ENCODE assay signal across 1 cellular context in genomic region chr3:28134792-28135375, GRCh38.
TF ChIP-seq lines count a peak whose summit lies in the region.

No MANE protein-coding gene starts in this region.

TF ChIP-seq in HepG2, 621 proteins besides CTCF, POLR2A, EP300 and RAD21 (continued from another document and continues in another):
- TF ChIP-seq, protein P1, sequence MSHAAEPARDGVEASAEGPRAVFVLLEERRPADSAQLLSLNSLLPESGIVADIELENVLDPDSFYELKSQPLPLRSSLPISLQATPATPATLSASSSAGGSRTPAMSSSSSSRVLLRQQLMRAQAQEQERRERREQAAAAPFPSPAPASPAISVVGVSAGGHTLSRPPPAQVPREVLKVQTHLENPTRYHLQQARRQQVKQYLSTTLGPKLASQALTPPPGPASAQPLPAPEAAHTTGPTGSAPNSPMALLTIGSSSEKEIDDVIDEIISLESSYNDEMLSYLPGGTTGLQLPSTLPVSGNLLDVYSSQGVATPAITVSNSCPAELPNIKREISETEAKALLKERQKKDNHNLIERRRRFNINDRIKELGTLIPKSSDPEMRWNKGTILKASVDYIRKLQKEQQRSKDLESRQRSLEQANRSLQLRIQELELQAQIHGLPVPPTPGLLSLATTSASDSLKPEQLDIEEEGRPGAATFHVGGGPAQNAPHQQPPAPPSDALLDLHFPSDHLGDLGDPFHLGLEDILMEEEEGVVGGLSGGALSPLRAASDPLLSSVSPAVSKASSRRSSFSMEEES (CRISPR knock-in tag; IDR thresholded peaks at IDR 0.05): no peak
- TF ChIP-seq KDM4B (CRISPR knock-in tag; IDR thresholded peaks at IDR 0.05): no peak
- TF ChIP-seq SOX13 (IDR thresholded peaks at IDR 0.05): 0 out of 2 replicates have a peak, but pooled peaks have one; percentile 14
- peak in 1 of 2 experiments; percentile 75; a peak in 2 of 4 replicates for TF ChIP-seq SOX13 (CRISPR knock-in tag; conservative IDR thresholded peaks at IDR 0.05 in 1 of 2, IDR thresholded peaks at IDR 0.05 in 1 of 2)
- 0 out of 2 replicates have a peak, but pooled peaks have one; percentile 14 for TF ChIP-seq HDAC2 (CRISPR knock-in tag; IDR thresholded peaks at IDR 0.05)
- TF ChIP-seq, protein P2, sequence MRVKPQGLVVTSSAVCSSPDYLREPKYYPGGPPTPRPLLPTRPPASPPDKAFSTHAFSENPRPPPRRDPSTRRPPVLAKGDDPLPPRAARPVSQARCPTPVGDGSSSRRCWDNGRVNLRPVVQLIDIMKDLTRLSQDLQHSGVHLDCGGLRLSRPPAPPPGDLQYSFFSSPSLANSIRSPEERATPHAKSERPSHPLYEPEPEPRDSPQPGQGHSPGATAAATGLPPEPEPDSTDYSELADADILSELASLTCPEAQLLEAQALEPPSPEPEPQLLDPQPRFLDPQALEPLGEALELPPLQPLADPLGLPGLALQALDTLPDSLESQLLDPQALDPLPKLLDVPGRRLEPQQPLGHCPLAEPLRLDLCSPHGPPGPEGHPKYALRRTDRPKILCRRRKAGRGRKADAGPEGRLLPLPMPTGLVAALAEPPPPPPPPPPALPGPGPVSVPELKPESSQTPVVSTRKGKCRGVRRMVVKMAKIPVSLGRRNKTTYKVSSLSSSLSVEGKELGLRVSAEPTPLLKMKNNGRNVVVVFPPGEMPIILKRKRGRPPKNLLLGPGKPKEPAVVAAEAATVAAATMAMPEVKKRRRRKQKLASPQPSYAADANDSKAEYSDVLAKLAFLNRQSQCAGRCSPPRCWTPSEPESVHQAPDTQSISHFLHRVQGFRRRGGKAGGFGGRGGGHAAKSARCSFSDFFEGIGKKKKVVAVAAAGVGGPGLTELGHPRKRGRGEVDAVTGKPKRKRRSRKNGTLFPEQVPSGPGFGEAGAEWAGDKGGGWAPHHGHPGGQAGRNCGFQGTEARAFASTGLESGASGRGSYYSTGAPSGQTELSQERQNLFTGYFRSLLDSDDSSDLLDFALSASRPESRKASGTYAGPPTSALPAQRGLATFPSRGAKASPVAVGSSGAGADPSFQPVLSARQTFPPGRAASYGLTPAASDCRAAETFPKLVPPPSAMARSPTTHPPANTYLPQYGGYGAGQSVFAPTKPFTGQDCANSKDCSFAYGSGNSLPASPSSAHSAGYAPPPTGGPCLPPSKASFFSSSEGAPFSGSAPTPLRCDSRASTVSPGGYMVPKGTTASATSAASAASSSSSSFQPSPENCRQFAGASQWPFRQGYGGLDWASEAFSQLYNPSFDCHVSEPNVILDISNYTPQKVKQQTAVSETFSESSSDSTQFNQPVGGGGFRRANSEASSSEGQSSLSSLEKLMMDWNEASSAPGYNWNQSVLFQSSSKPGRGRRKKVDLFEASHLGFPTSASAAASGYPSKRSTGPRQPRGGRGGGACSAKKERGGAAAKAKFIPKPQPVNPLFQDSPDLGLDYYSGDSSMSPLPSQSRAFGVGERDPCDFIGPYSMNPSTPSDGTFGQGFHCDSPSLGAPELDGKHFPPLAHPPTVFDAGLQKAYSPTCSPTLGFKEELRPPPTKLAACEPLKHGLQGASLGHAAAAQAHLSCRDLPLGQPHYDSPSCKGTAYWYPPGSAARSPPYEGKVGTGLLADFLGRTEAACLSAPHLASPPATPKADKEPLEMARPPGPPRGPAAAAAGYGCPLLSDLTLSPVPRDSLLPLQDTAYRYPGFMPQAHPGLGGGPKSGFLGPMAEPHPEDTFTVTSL (CRISPR knock-in tag; IDR thresholded peaks at IDR 0.05; ENCODE audit: borderline replicate concordance): peak; percentile 86
- peak; percentile 58 for TF ChIP-seq TEAD3 (CRISPR knock-in tag; optimal IDR thresholded peaks at IDR 0.05; ENCODE audit: borderline replicate concordance)
- peak; percentile 26; the same call in 1 of the 2 replicates for TF ChIP-seq FOSL2 (CRISPR knock-in tag; IDR thresholded peaks at IDR 0.05)
- no peak for TF ChIP-seq RFXAP (CRISPR knock-in tag; IDR thresholded peaks at IDR 0.05; ENCODE audit: borderline replicate concordance)
- TF ChIP-seq JARID2 (CRISPR knock-in tag; IDR thresholded peaks at IDR 0.05; ENCODE audit: insufficient replicate concordance): no peak
- no peak for TF ChIP-seq GLMP (CRISPR knock-in tag; IDR thresholded peaks at IDR 0.05; ENCODE audit: borderline replicate concordance)
- TF ChIP-seq ZNF253 (CRISPR knock-in tag; IDR thresholded peaks at IDR 0.05; ENCODE audit: borderline replicate concordance): no peak
- peak; percentile 32; the same call in 1 of the 2 replicates for TF ChIP-seq SAP130 (CRISPR knock-in tag; IDR thresholded peaks at IDR 0.05; ENCODE audit: low read depth)
- TF ChIP-seq MIER2 (CRISPR knock-in tag; IDR thresholded peaks at IDR 0.05): 0 out of 2 replicates have a peak, but pooled peaks have one; percentile 57
- peak; percentile 30 for TF ChIP-seq ASH2L (IDR thresholded peaks at IDR 0.05; ENCODE audit: insufficient read length, low read depth, low read length)
- 0 out of 2 replicates have a peak, but pooled peaks have one; percentile 29 for TF ChIP-seq ZKSCAN8 (CRISPR knock-in tag; IDR thresholded peaks at IDR 0.05; ENCODE audit: borderline replicate concordance)
- no peak for TF ChIP-seq ZNF101 (CRISPR knock-in tag; IDR thresholded peaks at IDR 0.05; ENCODE audit: borderline replicate concordance, low read depth)
- peak; percentile 71; the same call in 1 of the 2 replicates for TF ChIP-seq SNAPC2 (CRISPR knock-in tag; IDR thresholded peaks at IDR 0.05)
- TF ChIP-seq PAX8 (CRISPR knock-in tag; IDR thresholded peaks at IDR 0.05; ENCODE audit: borderline replicate concordance): no peak
- TF ChIP-seq MAX (IDR thresholded peaks at IDR 0.05): no peak
- TF ChIP-seq FOXA3 (CRISPR knock-in tag; IDR thresholded peaks at IDR 0.05): 0 out of 2 replicates have a peak, but pooled peaks have one; percentile 17
- 0 out of 2 replicates have a peak, but pooled peaks have one; percentile 19 for TF ChIP-seq ISL2 (CRISPR knock-in tag; IDR thresholded peaks at IDR 0.05)
- TF ChIP-seq HMG20B (CRISPR knock-in tag; conservative IDR thresholded peaks at IDR 0.05): no peak
- TF ChIP-seq SNAPC5 (CRISPR knock-in tag; IDR thresholded peaks at IDR 0.05; ENCODE audit: borderline replicate concordance): peak; percentile 79; the same call in 1 of the 2 replicates
- TF ChIP-seq SOX6 (IDR thresholded peaks at IDR 0.05): no peak
- TF ChIP-seq SOX6 (CRISPR knock-in tag; IDR thresholded peaks at IDR 0.05): peak; percentile 53; the same call in 1 of the 2 replicates
- TF ChIP-seq MED1 (CRISPR knock-in tag; IDR thresholded peaks at IDR 0.05): 0 out of 2 replicates have a peak, but pooled peaks have one; percentile 27
- TF ChIP-seq TRIM24 (CRISPR knock-in tag; IDR thresholded peaks at IDR 0.05): no peak
- TF ChIP-seq ZFYVE20 (CRISPR knock-in tag; IDR thresholded peaks at IDR 0.05; ENCODE audit: borderline replicate concordance, low read depth): no peak
- peak; percentile 92 for TF ChIP-seq SNAPC4 (CRISPR knock-in tag; IDR thresholded peaks at IDR 0.05)
- TF ChIP-seq PAXIP1 (CRISPR knock-in tag; conservative IDR thresholded peaks at IDR 0.05): peak; percentile 75
- TF ChIP-seq ZSCAN21 (CRISPR knock-in tag; IDR thresholded peaks at IDR 0.05; ENCODE audit: borderline replicate concordance): no peak
- no peak for TF ChIP-seq ZNF773 (CRISPR knock-in tag; IDR thresholded peaks at IDR 0.05; ENCODE audit: borderline replicate concordance)
- TF ChIP-seq SIX4 (CRISPR knock-in tag; IDR thresholded peaks at IDR 0.05): 0 out of 2 replicates have a peak, but pooled peaks have one; percentile 19
- TF ChIP-seq HNF4G (IDR thresholded peaks at IDR 0.05; ENCODE audit: borderline replicate concordance, low read depth, low read length): peak; percentile 65; the same call in 1 of the 2 replicates
- TF ChIP-seq HNF4G (CRISPR knock-in tag; IDR thresholded peaks at IDR 0.05; ENCODE audit: borderline replicate concordance, low read depth): peak; percentile 54; the same call in 1 of the 2 replicates
- no peak for TF ChIP-seq ZNF660 (CRISPR knock-in tag; IDR thresholded peaks at IDR 0.05; ENCODE audit: borderline replicate concordance, low read depth)
- TF ChIP-seq, protein P3, sequence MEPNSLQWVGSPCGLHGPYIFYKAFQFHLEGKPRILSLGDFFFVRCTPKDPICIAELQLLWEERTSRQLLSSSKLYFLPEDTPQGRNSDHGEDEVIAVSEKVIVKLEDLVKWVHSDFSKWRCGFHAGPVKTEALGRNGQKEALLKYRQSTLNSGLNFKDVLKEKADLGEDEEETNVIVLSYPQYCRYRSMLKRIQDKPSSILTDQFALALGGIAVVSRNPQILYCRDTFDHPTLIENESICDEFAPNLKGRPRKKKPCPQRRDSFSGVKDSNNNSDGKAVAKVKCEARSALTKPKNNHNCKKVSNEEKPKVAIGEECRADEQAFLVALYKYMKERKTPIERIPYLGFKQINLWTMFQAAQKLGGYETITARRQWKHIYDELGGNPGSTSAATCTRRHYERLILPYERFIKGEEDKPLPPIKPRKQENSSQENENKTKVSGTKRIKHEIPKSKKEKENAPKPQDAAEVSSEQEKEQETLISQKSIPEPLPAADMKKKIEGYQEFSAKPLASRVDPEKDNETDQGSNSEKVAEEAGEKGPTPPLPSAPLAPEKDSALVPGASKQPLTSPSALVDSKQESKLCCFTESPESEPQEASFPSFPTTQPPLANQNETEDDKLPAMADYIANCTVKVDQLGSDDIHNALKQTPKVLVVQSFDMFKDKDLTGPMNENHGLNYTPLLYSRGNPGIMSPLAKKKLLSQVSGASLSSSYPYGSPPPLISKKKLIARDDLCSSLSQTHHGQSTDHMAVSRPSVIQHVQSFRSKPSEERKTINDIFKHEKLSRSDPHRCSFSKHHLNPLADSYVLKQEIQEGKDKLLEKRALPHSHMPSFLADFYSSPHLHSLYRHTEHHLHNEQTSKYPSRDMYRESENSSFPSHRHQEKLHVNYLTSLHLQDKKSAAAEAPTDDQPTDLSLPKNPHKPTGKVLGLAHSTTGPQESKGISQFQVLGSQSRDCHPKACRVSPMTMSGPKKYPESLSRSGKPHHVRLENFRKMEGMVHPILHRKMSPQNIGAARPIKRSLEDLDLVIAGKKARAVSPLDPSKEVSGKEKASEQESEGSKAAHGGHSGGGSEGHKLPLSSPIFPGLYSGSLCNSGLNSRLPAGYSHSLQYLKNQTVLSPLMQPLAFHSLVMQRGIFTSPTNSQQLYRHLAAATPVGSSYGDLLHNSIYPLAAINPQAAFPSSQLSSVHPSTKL (CRISPR knock-in tag; IDR thresholded peaks at IDR 0.05): peak; percentile 82
